In genomic region chr6:16654703-16655102, GRCh38 we compare ENCODE assay signal across 19 cellular contexts.
DNase-seq lines count a peak whose midpoint lies in the region; ATAC-seq and TF ChIP-seq lines count a peak whose summit lies in the region.
"Had no signal": no experiment of that assay in that cellular context is flagged by ENCODE, and none has a peak within 500 bp of the region (broad histone marks: within the 10 kb centered on the region; RNA-seq: fewer than 3 reads in every experiment).

No MANE protein-coding gene starts in this region.

- peaks cover 0 to 75% (median 5%) of the 10 kb centered on the region in 6 donors for H3K36me3 ChIP-seq in spleen
- H3K36me3 ChIP-seq: breast epithelium, thoracic aorta had no signal

- no peaks in the 10 kb centered on the region for H3K27me3 Mint-ChIP-seq in activated CD4-positive, alpha-beta memory T cell treated with anti-CD3 and anti-CD28 coated beads for 36 hours

- WGBS in spleen, 5 donors: 66 to 81% (median 74%) methylated on average over 1 of the region's 1 CpG

- peaks cover 2 to 76% (median 45%) of the 10 kb centered on the region in 6 donors for H3K4me1 ChIP-seq in spleen
- H3K4me1 ChIP-seq: breast epithelium had no signal

- no peaks in the 10 kb centered on the region for H3K9me3 Mint-ChIP-seq in activated CD4-positive, alpha-beta memory T cell treated with anti-CD3 and anti-CD28 coated beads for 36 hours
- H3K9me3 Mint-ChIP-seq: mesothelial cell of epicardium had no signal

- no peak for TF ChIP-seq CTCF in spleen (IDR thresholded peaks at IDR 0.05 in 8 of 11, conservative IDR thresholded peaks at IDR 0.05 in 3 of 11)

- H3K4me3 Mint-ChIP-seq in activated CD4-positive, alpha-beta memory T cell treated with anti-CD3 and anti-CD28 coated beads for 36 hours: peak overlapping the region; percentile 30
- H3K4me3 Mint-ChIP-seq: mesothelial cell of epicardium had no signal

- POLR2A ChIA-PET in activated CD4-positive, alpha-beta memory T cell treated with anti-CD3 and anti-CD28 coated beads for 36 hours (lab: Charles Lee): interaction anchor here (1.0 to 1.6 kb wide), 6 partner anchors 36 to 241 kb away, joined by 3 to 9 read pairs (median 3); no protein-coding TSS in a partner anchor

- peak overlapping the region; percentile 81 for H3K27ac Mint-ChIP-seq in activated CD4-positive, alpha-beta memory T cell treated with anti-CD3 and anti-CD28 coated beads for 36 hours
- H3K27ac Mint-ChIP-seq: mesothelial cell of epicardium had no signal

- ATAC-seq in GM18861 (IDR thresholded peaks at IDR 0.05; ENCODE audit: unreplicated experiment) (peak; percentile 32), HG02938 (IDR thresholded peaks at IDR 0.05; ENCODE audit: unreplicated experiment) (peak; percentile 36), GM21786 (IDR thresholded peaks at IDR 0.05; ENCODE audit: unreplicated experiment) (no peak)
- ATAC-seq: K562, right lobe of liver had no signal

- H3K4me3 ChIP-seq in spleen: no peak overlapping the region
- H3K4me3 ChIP-seq: breast epithelium, K562, right lobe of liver, thoracic aorta had no signal

- no peak for DNase-seq in activated CD4-positive, alpha-beta memory T cell treated with anti-CD3 and anti-CD28 coated beads for 36 hours
- DNase-seq in iris pigment epithelial cell (ENCODE audit: low read depth) (peak; percentile 54), T-helper 9 cell (no peak), spleen (no peak)
- DNase-seq: activated CD4-positive, alpha-beta T cell treated with anti-CD3 and anti-CD28 coated beads, Interleukin-2, amount 50 U/mL, for 1 hour; activated naive CD4-positive, alpha-beta T cell; DMS53; NCI-H1092 treated with DMSO at 0.1 percent for 48 hours; NCI-H2171 treated with DMSO at 0.1 percent for 48 hours; nucleus accumbens; right lobe of liver; Right ventricle myocardium superior had no signal

- no peaks in the 10 kb centered on the region for H3K9me3 ChIP-seq in spleen
- H3K9me3 ChIP-seq: breast epithelium, right lobe of liver, thoracic aorta had no signal

- TF ChIP-seq POLR2A in spleen (IDR thresholded peaks at IDR 0.05): no peak

- no peaks in the 10 kb centered on the region for H3K27me3 ChIP-seq in spleen (replicated peaks in 1 of 7)
- H3K27me3 ChIP-seq: breast epithelium, right lobe of liver had no signal

- H3K36me3 Mint-ChIP-seq in activated CD4-positive, alpha-beta memory T cell treated with anti-CD3 and anti-CD28 coated beads for 36 hours: peaks cover 36% of the 10 kb centered on the region

- peak overlapping the region in 4 of 8 donors; percentile 46 to 77 (median 63) for H3K27ac ChIP-seq in spleen
- H3K27ac ChIP-seq: breast epithelium, right lobe of liver, thoracic aorta had no signal

- H3K4me1 Mint-ChIP-seq in activated CD4-positive, alpha-beta memory T cell treated with anti-CD3 and anti-CD28 coated beads for 36 hours (ENCODE audit: low read depth): peaks cover 81% of the 10 kb centered on the region

- CTCF ChIA-PET in activated CD4-positive, alpha-beta memory T cell treated with anti-CD3 and anti-CD28 coated beads for 36 hours (lab: Charles Lee): interaction anchor here (0.6 to 1.1 kb wide), 3 partner anchors 32 to 116 kb away, joined by 3 to 4 read pairs (median 3); no protein-coding TSS in a partner anchor

- intact Hi-C loops in activated CD4-positive, alpha-beta memory T cell treated with anti-CD3 and anti-CD28 coated beads for 36 hours (cut with micrococcal nuclease): loop anchor here (5.0 kb wide), 2 partner anchors 142 to 332 kb away; no protein-coding TSS in a partner anchor
- intact Hi-C loops in spleen (cut with DNase I; ENCODE audit: low total_unique reads): no loop called here
